ENCODE assay signal across 14 cellular contexts in genomic region chr6:27889275-27889627, GRCh38. TPM values are rescaled to one million over a fixed set of nuclear protein-coding genes. Genes with fewer than 3 reads are reported as not detected.
A peak's percentile ranks its signal among the peaks of the same experiment; 100 is the strongest.
DNase-seq lines count a peak whose midpoint lies in the region; ATAC-seq and TF ChIP-seq lines count a peak whose summit lies in the region.
"Had no signal": no experiment of that assay in that cellular context is flagged by ENCODE, and none has a peak within 500 bp of the region (broad histone marks: within the 10 kb centered on the region; RNA-seq: fewer than 3 reads in every experiment).

No MANE protein-coding gene starts in this region.

- no peak overlapping the region for H2BK120ac ChIP-seq in mesendoderm (ENCODE audit: low read depth, low read length)

- TF ChIP-seq POLR2A in testis (IDR thresholded peaks at IDR 0.05) = no peak

- no peak overlapping the region for H4K8ac ChIP-seq in mesendoderm (ENCODE audit: low read depth, low read length)

- H3K36me3 ChIP-seq in mesendoderm (ENCODE audit: control insufficient read depth, insufficient read depth, low read length) (no peaks in the 10 kb centered on the region), testis (ENCODE audit: low read depth, missing control alignments) (no peaks in the 10 kb centered on the region)

- no peak overlapping the region for H3K4me2 ChIP-seq in mesendoderm (ENCODE audit: low read length)

- ATAC-seq in WTC11 (no peak), natural killer cell (no peak), HG03457 (IDR thresholded peaks at IDR 0.05; ENCODE audit: unreplicated experiment) (no peak)
- ATAC-seq: natural killer cell treated with Interleukin-12 subunit alpha and Interleukin-12 subunit beta and Interleukin-15 and Interleukin-18, amount 100 ng/mL, for 72 hours had no signal

- peak overlapping the region; percentile 78 for H3K9ac ChIP-seq in mesendoderm (ENCODE audit: low read length)

- H3K36me3 Mint-ChIP-seq in WTC11 (peaks cover 8% of the 10 kb centered on the region), natural killer cell (no peaks in the 10 kb centered on the region)
- H3K36me3 Mint-ChIP-seq: natural killer cell treated with Interleukin-12 subunit alpha and Interleukin-12 subunit beta and Interleukin-15 and Interleukin-18, amount 100 ng/mL, for 72 hours had no signal

- peak overlapping the region; percentile 84 for H3K56ac ChIP-seq in mesendoderm (ENCODE audit: low read length)

- H3K4me1 ChIP-seq in mesendoderm (ENCODE audit: control insufficient read depth, low read depth, low read length) = peaks cover 5% of the 10 kb centered on the region
- H3K4me1 ChIP-seq in testis = no peaks in the 10 kb centered on the region

- H3K27ac Mint-ChIP-seq in WTC11 = peak overlapping the region; percentile 99
- H3K27ac Mint-ChIP-seq in natural killer cell = no peak overlapping the region

- H4K5ac ChIP-seq in mesendoderm (ENCODE audit: low read length) = no peak overlapping the region

- H3K27me3 ChIP-seq in mesendoderm (ENCODE audit: insufficient read depth, low read length, poor library complexity) (no peaks in the 10 kb centered on the region), testis (no peaks in the 10 kb centered on the region)

- H3K23ac ChIP-seq in mesendoderm (ENCODE audit: low read length) = no peak overlapping the region

- no peak for TF ChIP-seq CTCF in WTC11 (IDR thresholded peaks at IDR 0.05)
- no peak for TF ChIP-seq CTCF in natural killer cell (IDR thresholded peaks at IDR 0.05)
- no peak for TF ChIP-seq CTCF in testis (IDR thresholded peaks at IDR 0.05)

- H3K79me2 ChIP-seq in mesendoderm (ENCODE audit: control insufficient read depth, insufficient read depth, low read length) = no peaks in the 10 kb centered on the region

- H2BK15ac ChIP-seq in mesendoderm (replicated peaks; ENCODE audit: low read depth) = peak overlapping the region; percentile 80

- CTCF ChIA-PET in WTC11 (lab: Charles Lee) = interaction anchor here (2.1 to 3.5 kb wide), 2 partner anchors 18 to 22 kb away, joined by 13 to 17 read pairs; a partner anchor contains a TSS

- no peaks in the 10 kb centered on the region for H3K79me1 ChIP-seq in mesendoderm (ENCODE audit: low read length)

- H2BK5ac ChIP-seq in mesendoderm (ENCODE audit: low read length) = peak overlapping the region; percentile 51

- no peak overlapping the region for H3K4me3 Mint-ChIP-seq in WTC11
- H3K4me3 Mint-ChIP-seq in natural killer cell = no peak overlapping the region
- H3K4me3 Mint-ChIP-seq: natural killer cell treated with Interleukin-12 subunit alpha and Interleukin-12 subunit beta and Interleukin-15 and Interleukin-18, amount 100 ng/mL, for 72 hours had no signal

- no peaks in the 10 kb centered on the region for H3K9me3 ChIP-seq in testis

- no peaks in the 10 kb centered on the region; the same call in 1 of the 2 replicates for H3K27me3 Mint-ChIP-seq in WTC11 (ENCODE audit: low read depth)
- no peaks in the 10 kb centered on the region for H3K27me3 Mint-ChIP-seq in natural killer cell (ENCODE audit: low read depth in 2 of 2)
- H3K27me3 Mint-ChIP-seq: natural killer cell treated with Interleukin-12 subunit alpha and Interleukin-12 subunit beta and Interleukin-15 and Interleukin-18, amount 100 ng/mL, for 72 hours had no signal

- H3K4ac ChIP-seq in mesendoderm (ENCODE audit: low read depth, low read length) = peak overlapping the region; percentile 39

- H3K18ac ChIP-seq in mesendoderm (ENCODE audit: low read length) = peak overlapping the region; percentile 4

- POLR2A ChIA-PET in WTC11 (lab: Charles Lee) = interaction anchor here (0.6 to 3.8 kb wide), 15 partner anchors 10 to 1857 kb away, joined by 3 to 693 read pairs (median 21); a partner anchor contains a TSS

- DNase-seq in EH (ENCODE audit: low read depth) = peak; percentile 12
- DNase-seq in Jurkat, Clone E6-1 (ENCODE audit: low read depth, low spot score) = no peak
- no peak for DNase-seq in WTC11 (ENCODE audit: low spot score)
- no peak for DNase-seq in mesendoderm
- DNase-seq in COLO829 (ENCODE audit: low spot score) = no peak
- DNase-seq in natural killer cell = no peak
- no peak for DNase-seq in testis
- DNase-seq: kidney glomerular epithelial cell; NCI-H2107; Right ventricle myocardium superior; stimulated activated CD8-positive, alpha-beta memory T cell treated with anti-CD3 and anti-CD28 coated beads, Interleukin-4, amount 100 ng/mL, for 48 hours had no signal

- intact Hi-C loops in natural killer cell (cut with micrococcal nuclease) = no loop called here
- intact Hi-C loops in testis (cut with DNase I; ENCODE audit: low total_unique reads) = no loop called here

- peak overlapping the region; percentile 48; the same call in 1 of the 2 replicates for H3K4me3 ChIP-seq in Jurkat, Clone E6-1 (ENCODE audit: low read length)
- H3K4me3 ChIP-seq in mesendoderm (ENCODE audit: low read length) = no peak overlapping the region
- H3K4me3 ChIP-seq in testis = no peak overlapping the region

- H3K9me3 Mint-ChIP-seq in WTC11 (no peaks in the 10 kb centered on the region), natural killer cell (no peaks in the 10 kb centered on the region)
- H3K9me3 Mint-ChIP-seq: natural killer cell treated with Interleukin-12 subunit alpha and Interleukin-12 subunit beta and Interleukin-15 and Interleukin-18, amount 100 ng/mL, for 72 hours had no signal

- H3K27ac ChIP-seq in mesendoderm (ENCODE audit: low read depth, low read length) = peak overlapping the region; percentile 31
- no peak overlapping the region for H3K27ac ChIP-seq in testis

- no peak overlapping the region for H2AK5ac ChIP-seq in mesendoderm (ENCODE audit: low read length)

- WGBS in mesendoderm (ENCODE audit: extremely low coverage, insufficient coverage, low lambda C conversion rate) = no CpG with 5 or more reads among the region's 3 CpGs
- 66 to 72% methylated on average over 3 of the region's 3 CpGs for WGBS in testis, 2 donors

- H3K4me1 Mint-ChIP-seq in WTC11 = peaks cover 45% of the 10 kb centered on the region
- H3K4me1 Mint-ChIP-seq in natural killer cell = peaks cover 34 to 36% of the 10 kb centered on the region in 2 donors

TF ChIP-seq in WTC11, 78 proteins besides CTCF, POLR2A, EP300 and RAD21:
- TF ChIP-seq ZBTB43 (CRISPR knock-in tag; IDR thresholded peaks at IDR 0.05) (no peak), IRF2 (CRISPR knock-in tag; IDR thresholded peaks at IDR 0.05; ENCODE audit: borderline replicate concordance, low read depth) (no peak), NFATC4 (CRISPR knock-in tag; IDR thresholded peaks at IDR 0.05) (peak; percentile 30; the same call in 1 of the 2 replicates), AFF4 (CRISPR knock-in tag; IDR thresholded peaks at IDR 0.05; ENCODE audit: borderline replicate concordance) (no peak)

RNA-seq across cellular contexts. Expression of gene OR2B2, which starts 22.9 kb away (rescaled TPM):
- polyA plus RNA-seq in Jurkat, Clone E6-1 (2012; ENCODE audit: insufficient read depth, insufficient read length) = not detected
- not detected in 3 replicates for total RNA-seq in WTC11 (2021)
- polyA plus RNA-seq in mesendoderm (2013, experiment 1 of 2) = not detected
- polyA plus RNA-seq in mesendoderm (2013, experiment 2 of 2) = not detected
- not detected for total RNA-seq in natural killer cell
- total RNA-seq in testis = not detected
- not detected for polyA plus RNA-seq in testis (ENCODE audit: insufficient read depth, low read depth, low replicate concordance)
- total RNA-seq: natural killer cell treated with Interleukin-12 subunit alpha and Interleukin-12 subunit beta and Interleukin-15 and Interleukin-18, amount 100 ng/mL, for 72 hours; Right ventricle myocardium superior had no signal
- polyA plus RNA-seq: esophagus had no signal
